ENCODE assay signal across 17 cellular contexts in genomic region chr17:189444-189843, GRCh38. TPM values are rescaled to one million over a fixed set of nuclear protein-coding genes. Genes with fewer than 3 reads are reported as not detected.
DNase-seq lines count a peak whose midpoint lies in the region; ATAC-seq, FAIRE-seq and TF ChIP-seq lines count a peak whose summit lies in the region.
"Had no signal": no experiment of that assay in that cellular context is flagged by ENCODE, and none has a peak within 500 bp of the region (broad histone marks: within the 10 kb centered on the region; RNA-seq: fewer than 3 reads in every experiment).

No MANE protein-coding gene starts in this region.

- no peak overlapping the region for H3K4me3 ChIP-seq in GM12878
- H3K4me3 ChIP-seq: BLaER1 treated with 17β-estradiol and CSF1 and Interleukin-3, amounts not matched to agents 10 nM and 100 nM; HAP-1 had no signal

- in situ Hi-C loops in GM12878 (cut with MboI) = no loop called here

- no peak overlapping the region for H2AFZ ChIP-seq in GM12878 (ENCODE audit: control insufficient read depth, low read depth, low read length)

- H3K9me3 ChIP-seq in GM12878 (replicated peaks; ENCODE audit: control insufficient read depth, insufficient read depth, low read length) = no peaks in the 10 kb centered on the region; the same call in 2 of the 3 replicates
- H3K9me3 ChIP-seq: HAP-1 had no signal

- no peak for TF ChIP-seq POLR2A in GM12878 (IDR thresholded peaks at IDR 0.05; ENCODE audit: low read depth, low read length)

- no TSS peak for BruUV-seq in GM12878 (replicated peaks; lab: Mats Ljungman, UMichigan)

- H4K20me1 ChIP-seq in GM12878 (ENCODE audit: control insufficient read depth, insufficient read depth) = no peaks in the 10 kb centered on the region
- H4K20me1 ChIP-seq: BLaER1 treated with 17β-estradiol and CSF1 and Interleukin-3, amounts not matched to agents 10 nM and 100 nM had no signal

- no peaks in the 10 kb centered on the region for H3K27me3 ChIP-seq in GM12878 (replicated peaks in 1 of 2; ENCODE audit: control insufficient read depth in 2 of 2, insufficient read depth in 2 of 2, low read length in 1 of 2)
- H3K27me3 ChIP-seq: BLaER1 treated with 17β-estradiol and CSF1 and Interleukin-3, amounts not matched to agents 10 nM and 100 nM had no signal

- no peak for TF ChIP-seq RAD21 in GM12878 (IDR thresholded peaks at IDR 0.05; ENCODE audit: insufficient read depth, low read depth, low read length)

- FAIRE-seq in GM18507 (lab: Jason Lieb, UNC) (peak; percentile 70), GM12878 (lab: Jason Lieb, UNC) (no peak)
- FAIRE-seq: GM12891 had no signal

- no peak overlapping the region for H3K27ac ChIP-seq in GM12878 (ENCODE audit: control insufficient read depth, insufficient read depth)
- H3K27ac ChIP-seq: BLaER1 treated with 17β-estradiol and CSF1 and Interleukin-3, amounts not matched to agents 10 nM and 100 nM had no signal

- no peaks in the 10 kb centered on the region for H3K9me3 Mint-ChIP-seq in activated naive CD4-positive, alpha-beta T cell treated with anti-CD3 and anti-CD28 coated beads, Interleukin-2, amount 50 U/mL, for 72 hours

- peak; percentile 9 to 37 for ATAC-seq in activated naive CD4-positive, alpha-beta T cell treated with anti-CD3 and anti-CD28 coated beads, Interleukin-2, amount 50 U/mL, for 72 hours
- ATAC-seq in GM12878 = peak; percentile 81
- peak; percentile 21 for ATAC-seq in stimulated activated naive CD8-positive, alpha-beta T cell treated with anti-CD3 and anti-CD28 coated beads, Interleukin-15, Interleukin-2, amounts not matched to agents 100 U/mL and 50 U/mL, for 24 hours

- POLR2A ChIA-PET in GM12878 (lab: Charles Lee) = no interaction called here

- no peaks in the 10 kb centered on the region for H3K36me3 Mint-ChIP-seq in activated naive CD4-positive, alpha-beta T cell treated with anti-CD3 and anti-CD28 coated beads, Interleukin-2, amount 50 U/mL, for 72 hours
- H3K36me3 Mint-ChIP-seq: CD4-positive, CD25-positive, alpha-beta regulatory T cell had no signal

- H3K36me3 ChIP-seq in GM12878 (ENCODE audit: control insufficient read depth in 2 of 2, insufficient read depth in 2 of 2, low read length in 1 of 2) = no peaks in the 10 kb centered on the region
- H3K36me3 ChIP-seq: BLaER1 treated with 17β-estradiol and CSF1 and Interleukin-3, amounts not matched to agents 10 nM and 100 nM; HAP-1 had no signal

- no peak for TF ChIP-seq CTCF in GM12878 (IDR thresholded peaks at IDR 0.05 in 2 of 3, conservative IDR thresholded peaks at IDR 0.05 in 1 of 3; ENCODE audit: control insufficient read depth in 2 of 3, extremely low read depth in 1 of 3, insufficient read depth in 1 of 3, low read depth in 3 of 3, low read length in 3 of 3)

- WGBS in GM12878 (ENCODE audit: insufficient coverage, insufficient replicate concordance, low lambda C conversion rate, missing lambda C conversion rate) = 21% methylated on average over 7 of the region's 7 CpGs

- CTCF ChIA-PET in GM12878 (lab: Yijun Ruan, JAX) = no interaction called here

- no peak for DNase-seq in activated naive CD4-positive, alpha-beta T cell treated with anti-CD3 and anti-CD28 coated beads, Interleukin-2, amount 50 U/mL, for 72 hours (ENCODE audit: low spot score in 2 of 2)
- no peak for DNase-seq in activated naive CD4-positive, alpha-beta T cell treated with anti-CD3 and anti-CD28 coated beads, Interleukin-2, amount 50 U/mL, for 16 hours
- DNase-seq in GM18507 (ENCODE audit: extremely low spot score, insufficient read length, low read depth) (no peak), GM12878 (ENCODE audit: low read depth, low spot score) (peak; percentile 28), OCI-M2 (lab: John Stamatoyannopoulos, UW; ENCODE audit: unreplicated experiment) (no peak), RPMI8226 (no peak)
- DNase-seq in stimulated activated naive CD8-positive, alpha-beta T cell treated with anti-CD3 and anti-CD28 coated beads, Interleukin-15, Interleukin-2, amounts not matched to agents 100 U/mL and 50 U/mL, for 24 hours = no peak
- DNase-seq: ACHN; CD4-positive, CD25-positive, alpha-beta regulatory T cell; DMS 273 treated with DMSO at 0.1 percent for 48 hours; GOT3 had no signal

- RAD21 ChIA-PET in GM12878 (lab: Charles Lee; ENCODE audit: unreplicated experiment) = no interaction called here

- no peaks in the 10 kb centered on the region for H3K79me2 ChIP-seq in GM12878 (ENCODE audit: control insufficient read depth, insufficient read depth, low read length)

- no peak overlapping the region for H3K9ac ChIP-seq in GM12878 (ENCODE audit: control insufficient read depth, insufficient read depth, low read length)
- H3K9ac ChIP-seq: BLaER1 treated with 17β-estradiol and CSF1 and Interleukin-3, amounts not matched to agents 10 nM and 100 nM had no signal

- H3K4me2 ChIP-seq in GM12878 (ENCODE audit: control insufficient read depth, insufficient read depth) = no peak overlapping the region
- H3K4me2 ChIP-seq: BLaER1 treated with 17β-estradiol and CSF1 and Interleukin-3, amounts not matched to agents 10 nM and 100 nM had no signal

- peaks cover 3% of the 10 kb centered on the region for H3K4me1 ChIP-seq in GM12878 (ENCODE audit: control insufficient read depth, insufficient read depth, low read length)
- H3K4me1 ChIP-seq: HAP-1 had no signal

- SMC1A ChIA-PET in GM12878 (lab: Charles Lee; ENCODE audit: uncharacterized antibody, unreplicated experiment) = no interaction called here

- intact Hi-C loops in GM12878 (cut with micrococcal nuclease; ENCODE audit: unreplicated experiment) = no loop called here

- no peak for TF ChIP-seq EP300 in GM12878 (IDR thresholded peaks at IDR 0.05; ENCODE audit: borderline replicate concordance in 1 of 2, control insufficient read depth in 1 of 2, low read depth in 2 of 2, low read length in 2 of 2)

- H3K27ac Mint-ChIP-seq in activated naive CD4-positive, alpha-beta T cell treated with anti-CD3 and anti-CD28 coated beads, Interleukin-2, amount 50 U/mL, for 72 hours = no peak overlapping the region
- H3K27ac Mint-ChIP-seq: CD4-positive, CD25-positive, alpha-beta regulatory T cell had no signal

TF ChIP-seq in GM12878, 131 proteins besides CTCF, POLR2A, EP300 and RAD21:
- TF ChIP-seq POLR2AphosphoS2 (IDR thresholded peaks at IDR 0.05; ENCODE audit: low read depth, low read length) = no peak
- TF ChIP-seq NFYA (IDR thresholded peaks at IDR 0.05; ENCODE audit: borderline replicate concordance, low read depth, low read length) = no peak
- TF ChIP-seq CBFB (IDR thresholded peaks at IDR 0.05; ENCODE audit: low read depth) = no peak
- TF ChIP-seq TCF7 (IDR thresholded peaks at IDR 0.05; ENCODE audit: borderline replicate concordance) = no peak
- no peak for TF ChIP-seq RAD51 (IDR thresholded peaks at IDR 0.05)
- TF ChIP-seq, protein P1, sequence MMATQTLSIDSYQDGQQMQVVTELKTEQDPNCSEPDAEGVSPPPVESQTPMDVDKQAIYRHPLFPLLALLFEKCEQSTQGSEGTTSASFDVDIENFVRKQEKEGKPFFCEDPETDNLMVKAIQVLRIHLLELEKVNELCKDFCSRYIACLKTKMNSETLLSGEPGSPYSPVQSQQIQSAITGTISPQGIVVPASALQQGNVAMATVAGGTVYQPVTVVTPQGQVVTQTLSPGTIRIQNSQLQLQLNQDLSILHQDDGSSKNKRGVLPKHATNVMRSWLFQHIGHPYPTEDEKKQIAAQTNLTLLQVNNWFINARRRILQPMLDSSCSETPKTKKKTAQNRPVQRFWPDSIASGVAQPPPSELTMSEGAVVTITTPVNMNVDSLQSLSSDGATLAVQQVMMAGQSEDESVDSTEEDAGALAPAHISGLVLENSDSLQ (IDR thresholded peaks at IDR 0.05) = peak; percentile 62; the same call in 1 of the 2 replicates
- TF ChIP-seq NR2F1 (conservative IDR thresholded peaks at IDR 0.05) = peak; percentile 59; the same call in 1 of the 2 replicates
- TF ChIP-seq BHLHE40 (IDR thresholded peaks at IDR 0.05; ENCODE audit: borderline replicate concordance in 1 of 2, low read depth in 2 of 2, low read length in 1 of 2) = peak in 1 of 2 experiments; percentile 40; a peak in 1 of 4 replicates

RNA-seq across cellular contexts. Expression of gene DOC2B, which starts 8.0 kb away (rescaled TPM):
- total RNA-seq in activated naive CD4-positive, alpha-beta T cell treated with anti-CD3 and anti-CD28 coated beads, Interleukin-2, amount 50 U/mL, for 72 hours = under 1 TPM in 1 of 2 donors, not detected in 1; 0.64 TPM
- not detected in 2 replicates for total RNA-seq in GM12878 (2013; cell fraction: nucleolus; rRNA removed)
- not detected in 2 replicates for total RNA-seq in GM12878 (2014; rRNA removed)
- not detected in 2 replicates for total RNA-seq in GM12878 (2014; rRNA removed; fragmentation: Illumina TruSeq; extraction: Trizol)
- not detected in 2 replicates for total RNA-seq in GM12878 (2021)
- polyA plus RNA-seq in GM12878 (2011; ENCODE audit: low read depth) = not detected
- polyA plus RNA-seq in GM12878 (2011; rRNA removed) = not detected in 2 replicates
- polyA plus RNA-seq in GM12878 (2011; cell fraction: cytosol; rRNA removed) = not detected in 2 replicates
- not detected in 2 replicates for polyA plus RNA-seq in GM12878 (2011; cell fraction: nucleus; rRNA removed)
- polyA plus RNA-seq in GM12878 (2012) = not detected in 2 replicates
- not detected in 2 replicates for polyA plus RNA-seq in GM12878 (2014; fragmentation: Illumina TruSeq; extraction: Trizol)
- polyA plus RNA-seq in GM12878 (2014; fragmentation: Nextera tagmentation; extraction: Ambion mirVana) = not detected
- polyA plus RNA-seq in GM12878 (2014; rRNA removed) = not detected in 2 replicates
- polyA plus RNA-seq in GM12878 (2016; fragmentation: Nextera tagmentation; extraction: Ambion mirVana) = not detected
- polyA minus RNA-seq in GM12878 (2011; rRNA and poly(A)+ RNA removed) = not detected in 2 replicates
- not detected in 2 replicates for polyA minus RNA-seq in GM12878 (2011; cell fraction: cytosol; rRNA and poly(A)+ RNA removed)
- not detected in 2 replicates for polyA minus RNA-seq in GM12878 (2011; cell fraction: nucleus; rRNA and poly(A)+ RNA removed)
- total RNA-seq: CD4-positive, CD25-positive, alpha-beta regulatory T cell; HT1080 had no signal
- polyA plus RNA-seq: CD4-positive, CD25-positive, alpha-beta regulatory T cell had no signal

RNA-seq across cellular contexts. Expression of gene SCGB1C2, which starts 52.1 kb away (rescaled TPM):
- total RNA-seq in activated naive CD4-positive, alpha-beta T cell treated with anti-CD3 and anti-CD28 coated beads, Interleukin-2, amount 50 U/mL, for 72 hours = not detected
- total RNA-seq in GM12878 (2013; cell fraction: nucleolus; rRNA removed) = not detected in 2 replicates
- total RNA-seq in GM12878 (2014; rRNA removed) = not detected in 2 replicates
- not detected in 2 replicates for total RNA-seq in GM12878 (2014; rRNA removed; fragmentation: Illumina TruSeq; extraction: Trizol)
- total RNA-seq in GM12878 (2021) = not detected in 2 replicates
- polyA plus RNA-seq in GM12878 (2011; ENCODE audit: low read depth) = not detected
- polyA plus RNA-seq in GM12878 (2011; rRNA removed) = not detected in 2 replicates
- not detected in 2 replicates for polyA plus RNA-seq in GM12878 (2011; cell fraction: cytosol; rRNA removed)
- not detected in 2 replicates for polyA plus RNA-seq in GM12878 (2011; cell fraction: nucleus; rRNA removed)
- not detected in 2 replicates for polyA plus RNA-seq in GM12878 (2012)
- polyA plus RNA-seq in GM12878 (2014; fragmentation: Illumina TruSeq; extraction: Trizol) = not detected in 2 replicates
- not detected for polyA plus RNA-seq in GM12878 (2014; fragmentation: Nextera tagmentation; extraction: Ambion mirVana)
- polyA plus RNA-seq in GM12878 (2014; rRNA removed) = not detected in 2 replicates
- polyA plus RNA-seq in GM12878 (2016; fragmentation: Nextera tagmentation; extraction: Ambion mirVana) = not detected
- polyA minus RNA-seq in GM12878 (2011; rRNA and poly(A)+ RNA removed) = not detected in 2 replicates
- polyA minus RNA-seq in GM12878 (2011; cell fraction: cytosol; rRNA and poly(A)+ RNA removed) = not detected in 2 replicates
- polyA minus RNA-seq in GM12878 (2011; cell fraction: nucleus; rRNA and poly(A)+ RNA removed) = not detected in 2 replicates
- total RNA-seq: A172; CD4-positive, CD25-positive, alpha-beta regulatory T cell; Daoy; HT1080 had no signal
- polyA plus RNA-seq: CD4-positive, CD25-positive, alpha-beta regulatory T cell had no signal

Comparison
In these comparisons a context has a peak if more than half of its experiments do, and no peak if none do; other contexts are left out.
1. ATAC-seq: peak in every context shown above with its lines; median percentile 81 in GM12878; 23 in activated naive CD4-positive, alpha-beta T cell treated with anti-CD3 and anti-CD28 coated beads, Interleukin-2, amount 50 U/mL, for 72 hours; 21 in stimulated activated naive CD8-positive, alpha-beta T cell treated with anti-CD3 and anti-CD28 coated beads, Interleukin-15, Interleukin-2, amounts not matched to agents 100 U/mL and 50 U/mL, for 24 hours.